Comparison of ENCODE assay signal across 27 cellular contexts in the genomic region with DNA sequence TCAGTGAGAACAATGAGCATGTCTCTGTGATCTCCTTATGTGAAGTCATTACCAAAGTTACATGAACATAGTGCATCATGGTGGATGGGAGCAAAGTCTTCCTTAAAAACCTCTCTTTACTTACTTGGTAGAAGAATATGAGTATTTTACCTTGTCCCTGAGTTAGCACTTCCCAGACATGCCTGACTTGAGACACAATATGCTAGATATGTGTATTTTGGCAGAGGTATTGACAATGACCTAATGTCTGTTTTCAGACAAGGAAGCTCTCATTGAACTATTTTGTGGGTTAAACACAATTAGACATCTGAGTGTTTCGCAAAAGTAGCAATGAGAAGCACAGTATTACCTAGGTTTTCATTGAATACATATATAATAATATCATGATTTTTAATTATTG.
DNase-seq lines count a peak whose midpoint lies in the region; ATAC-seq, FAIRE-seq and TF ChIP-seq lines count a peak whose summit lies in the region.
"Had no signal": no experiment of that assay in that cellular context is flagged by ENCODE, and none has a peak within 500 bp of the region (broad histone marks: within the 10 kb centered on the region; RNA-seq: fewer than 3 reads in every experiment).

No MANE protein-coding gene starts in this region.

- intact Hi-C loops in natural killer cell (cut with micrococcal nuclease), result no loop called here

- no peak overlapping the region for H2AFZ ChIP-seq in astrocyte (ENCODE audit: low read depth, low read length)

- no peaks in the 10 kb centered on the region for H3K36me3 ChIP-seq in astrocyte (ENCODE audit: insufficient read depth, low read length)
- H3K36me3 ChIP-seq: ascending aorta, right atrium auricular region, spleen, uterus had no signal

- H4K20me1 ChIP-seq in astrocyte (ENCODE audit: insufficient read depth, low read length), result no peaks in the 10 kb centered on the region

- no peaks in the 10 kb centered on the region for H3K27me3 ChIP-seq in astrocyte (ENCODE audit: insufficient read depth, low read length)
- H3K27me3 ChIP-seq: ascending aorta, right atrium auricular region, spleen, uterus had no signal

- no peaks in the 10 kb centered on the region for H3K9me3 Mint-ChIP-seq in astrocyte (ENCODE audit: unreplicated experiment)
- H3K9me3 Mint-ChIP-seq in natural killer cell, result peaks cover 4 to 6% of the 10 kb centered on the region in 2 donors
- H3K9me3 Mint-ChIP-seq: activated CD4-positive, alpha-beta T cell treated with anti-CD3 and anti-CD28 coated beads, Interleukin-2, amount 10 ng/mL, durations not matched to agents 24 days and 14 days had no signal

- no peak for FAIRE-seq in astrocyte (lab: Jason Lieb, UNC)

- no peaks in the 10 kb centered on the region for H3K9me3 ChIP-seq in astrocyte (ENCODE audit: insufficient read depth, low read depth, low read length)
- H3K9me3 ChIP-seq: ascending aorta, right atrium auricular region, uterus had no signal

- H3K4me1 Mint-ChIP-seq in astrocyte (ENCODE audit: low read depth, unreplicated experiment), result peaks cover 2% of the 10 kb centered on the region
- no peaks in the 10 kb centered on the region for H3K4me1 Mint-ChIP-seq in natural killer cell
- H3K4me1 Mint-ChIP-seq: activated CD4-positive, alpha-beta T cell treated with anti-CD3 and anti-CD28 coated beads, Interleukin-2, amount 10 ng/mL, durations not matched to agents 24 days and 14 days; activated CD8-positive, alpha-beta memory T cell treated with anti-CD3 and anti-CD28 coated beads, Interleukin-2, amount 10 ng/mL, durations not matched to agents 7 days and 5 days; CD14-positive monocyte; mesothelial cell of epicardium; stimulated activated memory B cell treated with anti-CD40 and anti-IgM and Interleukin-4, amounts not matched to agents 10 μg/mL and 1 μg/mL and 100 μg/mL, for 72 hours had no signal

- no peak overlapping the region for H3K9ac ChIP-seq in astrocyte (ENCODE audit: low read length)

- H3K4me3 ChIP-seq in astrocyte (ENCODE audit: insufficient read depth, low read depth, low read length), result no peak overlapping the region
- H3K4me3 ChIP-seq: ascending aorta, right atrium auricular region, spleen, uterus had no signal

- no peaks in the 10 kb centered on the region for H3K79me2 ChIP-seq in astrocyte (ENCODE audit: insufficient read depth, low read length)

- DNase-seq in Caki2 (ENCODE audit: low read depth) (peak; percentile 50), NCI-H2029 (lab: John Stamatoyannopoulos, UW) (peak; percentile 63), astrocyte (ENCODE audit: low read depth) (peak; percentile 85), glomerular visceral epithelial cell (ENCODE audit: extremely low spot score) (peak; percentile 71), HuH-7.5 (ENCODE audit: low spot score) (no peak), natural killer cell (no peak)
- DNase-seq: activated CD4-positive, alpha-beta T cell treated with anti-CD3 and anti-CD28 coated beads, Interleukin-2, amount 10 ng/mL, durations not matched to agents 24 days and 14 days; activated CD8-positive, alpha-beta memory T cell treated with anti-CD3 and anti-CD28 coated beads, Interleukin-2, amount 10 ng/mL, durations not matched to agents 7 days and 5 days; activated naive CD4-positive, alpha-beta T cell treated with anti-CD3 and anti-CD28 coated beads, Interleukin-2, amount 50 U/mL, for 16 hours; effector CD4-positive, alpha-beta T cell; erythroblast; foreskin melanocyte; GDM1; left ventricle myocardium superior; NCI-H524; spleen; stimulated activated CD4-positive, alpha-beta T cell treated with anti-CD3 and anti-CD28 coated beads, Interleukin-2, amount 100 ng/mL, for 48 hours; uterus had no signal

- H3K27me3 Mint-ChIP-seq in astrocyte (ENCODE audit: low read depth, unreplicated experiment), result no peaks in the 10 kb centered on the region
- H3K27me3 Mint-ChIP-seq in natural killer cell (ENCODE audit: low read depth in 2 of 2), result no peaks in the 10 kb centered on the region
- H3K27me3 Mint-ChIP-seq: activated CD4-positive, alpha-beta T cell treated with anti-CD3 and anti-CD28 coated beads, Interleukin-2, amount 10 ng/mL, durations not matched to agents 24 days and 14 days; activated CD8-positive, alpha-beta memory T cell treated with anti-CD3 and anti-CD28 coated beads, Interleukin-2, amount 10 ng/mL, durations not matched to agents 7 days and 5 days; natural killer cell treated with Interleukin-12 subunit alpha and Interleukin-12 subunit beta and Interleukin-15 and Interleukin-18, amount 100 ng/mL, for 72 hours; stimulated activated memory B cell treated with anti-CD40 and anti-IgM and Interleukin-4, amounts not matched to agents 10 μg/mL and 1 μg/mL and 100 μg/mL, for 72 hours had no signal

- no peak overlapping the region for H3K27ac Mint-ChIP-seq in astrocyte (ENCODE audit: unreplicated experiment)
- no peak overlapping the region for H3K27ac Mint-ChIP-seq in natural killer cell
- H3K27ac Mint-ChIP-seq: activated CD4-positive, alpha-beta T cell treated with anti-CD3 and anti-CD28 coated beads, Interleukin-2, amount 10 ng/mL, durations not matched to agents 24 days and 14 days; activated CD8-positive, alpha-beta memory T cell treated with anti-CD3 and anti-CD28 coated beads, Interleukin-2, amount 10 ng/mL, durations not matched to agents 7 days and 5 days; CD14-positive monocyte; mesothelial cell of epicardium; natural killer cell treated with Interleukin-12 subunit alpha and Interleukin-12 subunit beta and Interleukin-15 and Interleukin-18, amount 100 ng/mL, for 72 hours; stimulated activated memory B cell treated with anti-CD40 and anti-IgM and Interleukin-4, amounts not matched to agents 10 μg/mL and 1 μg/mL and 100 μg/mL, for 72 hours; T-helper 2 cell treated with Interferon-gamma antibody and Interleukin-4, amounts not matched to agents 5 μg/mL and 100 μg/mL, for 36 hours had no signal

- in situ Hi-C loops in Caki2 (cut with HindIII; ENCODE audit: low pct_unique_long_range_greater_than_20kb, low sequenced_read_pairs), result no loop called here

- H3K36me3 Mint-ChIP-seq in astrocyte (ENCODE audit: low read depth, unreplicated experiment), result no peaks in the 10 kb centered on the region
- H3K36me3 Mint-ChIP-seq in natural killer cell, result no peaks in the 10 kb centered on the region
- H3K36me3 Mint-ChIP-seq: activated CD8-positive, alpha-beta memory T cell treated with anti-CD3 and anti-CD28 coated beads, Interleukin-2, amount 10 ng/mL, durations not matched to agents 7 days and 5 days; CD14-positive monocyte; mesothelial cell of epicardium; natural killer cell treated with Interleukin-12 subunit alpha and Interleukin-12 subunit beta and Interleukin-15 and Interleukin-18, amount 100 ng/mL, for 72 hours; stimulated activated memory B cell treated with anti-CD40 and anti-IgM and Interleukin-4, amounts not matched to agents 10 μg/mL and 1 μg/mL and 100 μg/mL, for 72 hours had no signal

- H3K4me1 ChIP-seq in astrocyte (ENCODE audit: insufficient read depth, low read length), result peaks cover 9% of the 10 kb centered on the region
- H3K4me1 ChIP-seq: ascending aorta, right atrium auricular region, spleen, uterus had no signal

- peak overlapping the region; percentile 42 for H3K27ac ChIP-seq in astrocyte (ENCODE audit: low read depth, low read length)
- H3K27ac ChIP-seq: ascending aorta, right atrium auricular region, spleen, uterus had no signal

- ATAC-seq in HG02885 (IDR thresholded peaks at IDR 0.05; ENCODE audit: poor library complexity, unreplicated experiment), result no peak
- no peak for ATAC-seq in GM21360 (IDR thresholded peaks at IDR 0.05; ENCODE audit: unreplicated experiment)
- ATAC-seq in natural killer cell, result no peak
- ATAC-seq: activated CD8-positive, alpha-beta memory T cell treated with anti-CD3 and anti-CD28 coated beads, Interleukin-2, amount 10 ng/mL, durations not matched to agents 7 days and 5 days; left ventricle myocardium superior; natural killer cell treated with Interleukin-12 subunit alpha and Interleukin-12 subunit beta and Interleukin-15 and Interleukin-18, amount 100 ng/mL, for 72 hours; stimulated activated memory B cell treated with anti-CD40 and anti-IgM and Interleukin-4, amounts not matched to agents 10 μg/mL and 1 μg/mL and 100 μg/mL, for 72 hours had no signal

- H3K4me3 Mint-ChIP-seq in astrocyte (ENCODE audit: unreplicated experiment), result no peak overlapping the region
- no peak overlapping the region for H3K4me3 Mint-ChIP-seq in natural killer cell
- H3K4me3 Mint-ChIP-seq: activated CD4-positive, alpha-beta T cell treated with anti-CD3 and anti-CD28 coated beads, Interleukin-2, amount 10 ng/mL, durations not matched to agents 24 days and 14 days; activated CD8-positive, alpha-beta memory T cell treated with anti-CD3 and anti-CD28 coated beads, Interleukin-2, amount 10 ng/mL, durations not matched to agents 7 days and 5 days; CD14-positive monocyte; mesothelial cell of epicardium; natural killer cell treated with Interleukin-12 subunit alpha and Interleukin-12 subunit beta and Interleukin-15 and Interleukin-18, amount 100 ng/mL, for 72 hours; stimulated activated memory B cell treated with anti-CD40 and anti-IgM and Interleukin-4, amounts not matched to agents 10 μg/mL and 1 μg/mL and 100 μg/mL, for 72 hours; T-helper 2 cell treated with Interferon-gamma antibody and Interleukin-4, amounts not matched to agents 5 μg/mL and 100 μg/mL, for 36 hours had no signal

- TF ChIP-seq CTCF in astrocyte (IDR thresholded peaks at IDR 0.05; ENCODE audit: insufficient read depth, low read depth, low read length) (no peak), natural killer cell (IDR thresholded peaks at IDR 0.05) (no peak)

- H3K4me2 ChIP-seq in astrocyte (ENCODE audit: low read length), result no peak overlapping the region

Comparison
In these comparisons a context has a peak if more than half of its experiments do, and no peak if none do; other contexts are left out.
1. DNase-seq: peak in Caki2 (single experiment), NCI-H2029 (single experiment), astrocyte (single experiment) and glomerular visceral epithelial cell (single experiment); none in HuH-7.5 (single experiment) and natural killer cell (single experiment).